Comparison of ENCODE assay signal across 8 cellular contexts in the genomic region with DNA sequence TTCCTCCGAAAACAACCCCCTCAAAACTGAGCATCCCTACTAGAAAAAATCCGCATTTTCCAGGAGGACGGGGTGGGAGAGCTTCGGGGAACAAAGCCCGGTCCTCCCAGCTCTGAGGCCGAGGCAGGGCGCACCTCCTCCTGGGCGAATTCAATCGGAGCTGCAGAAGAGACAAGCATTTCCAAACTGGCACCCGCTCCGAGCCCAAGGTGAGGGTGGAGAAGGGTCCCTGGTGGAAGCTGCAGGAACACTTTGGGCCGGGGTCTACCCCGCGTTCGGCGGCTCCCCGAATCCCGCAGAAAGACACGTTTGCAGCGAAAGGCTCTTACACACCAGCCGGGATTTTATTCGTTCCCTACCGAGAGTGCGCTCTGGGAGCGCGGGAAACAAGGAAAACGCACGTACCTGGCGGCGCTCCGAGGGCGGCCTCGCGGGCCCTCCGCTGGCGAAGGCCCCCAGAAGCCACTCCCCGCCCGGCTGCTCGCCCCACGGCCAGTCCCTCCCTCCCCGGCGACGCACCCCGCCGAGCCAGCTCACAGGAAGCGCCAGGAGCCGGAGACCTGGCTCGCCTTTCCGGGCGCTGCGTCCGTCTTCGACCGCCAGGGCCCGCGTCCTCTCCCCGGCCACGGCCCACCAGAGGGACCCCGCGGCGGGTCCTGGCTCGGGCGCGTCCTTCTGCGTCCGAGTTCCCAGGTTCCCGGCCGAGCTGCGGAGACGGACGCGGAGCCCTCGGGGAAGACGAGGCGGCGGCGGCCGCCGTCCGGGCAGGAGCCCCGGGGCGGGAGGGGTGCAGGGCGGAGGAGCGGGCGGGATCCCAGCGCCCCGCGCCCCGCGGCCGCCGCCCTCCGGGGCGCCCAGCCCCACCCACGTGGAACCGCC.
DNase-seq lines count a peak whose midpoint lies in the region; ATAC-seq and TF ChIP-seq lines count a peak whose summit lies in the region.

No MANE protein-coding gene starts in this region.

- no peaks in the 10 kb centered on the region for H3K9me3 Mint-ChIP-seq in effector memory CD8-positive, alpha-beta T cell
- no peaks in the 10 kb centered on the region for H3K9me3 Mint-ChIP-seq in memory B cell

- DNase-seq in AG09309 (ENCODE audit: low read depth) (peak; percentile 46), NCI-H2196 treated with DMSO at 0.1 percent for 48 hours (lab: John Stamatoyannopoulos, UW; ENCODE audit: unreplicated experiment) (peak; percentile 70), memory B cell (ENCODE audit: low spot score in 2 of 2) (peak in 1 of 2 donors; percentile 59)
- peak; percentile 35 for DNase-seq in activated CD4-positive, alpha-beta T cell treated with anti-CD3 and anti-CD28 coated beads, Interleukin-2, amount 50 U/mL, for 1 hour
- DNase-seq in effector memory CD8-positive, alpha-beta T cell = peak; percentile 29 to 38 (median 30)
- peak; percentile 40 to 48 for DNase-seq in stimulated activated CD8-positive, alpha-beta memory T cell treated with anti-CD3 and anti-CD28 coated beads, Interleukin-7, amount 100 ng/mL, for 48 hours (ENCODE audit: extremely low read depth in 1 of 2, low read depth in 1 of 2)

- TF ChIP-seq CTCF in AG09309 (IDR thresholded peaks at IDR 0.05; ENCODE audit: control insufficient read depth, insufficient read depth, low read depth, low read length, missing control alignments) = peak; percentile 29

- H3K27me3 Mint-ChIP-seq in effector memory CD8-positive, alpha-beta T cell = peaks cover 28 to 58% of the 10 kb centered on the region in 2 donors
- H3K27me3 Mint-ChIP-seq in memory B cell = peaks cover 5% of the 10 kb centered on the region

- H3K4me3 Mint-ChIP-seq in effector memory CD8-positive, alpha-beta T cell = peak overlapping the region; percentile 75 to 82
- H3K4me3 Mint-ChIP-seq in memory B cell = peak overlapping the region; percentile 55

- H3K4me1 Mint-ChIP-seq in effector memory CD8-positive, alpha-beta T cell (ENCODE audit: low read depth in 2 of 2) = peaks cover 18 to 21% of the 10 kb centered on the region in 2 donors
- peaks cover 3% of the 10 kb centered on the region for H3K4me1 Mint-ChIP-seq in memory B cell

- peaks cover 4% of the 10 kb centered on the region for H3K36me3 Mint-ChIP-seq in effector memory CD8-positive, alpha-beta T cell (ENCODE audit: insufficient read depth)
- H3K36me3 Mint-ChIP-seq in memory B cell = no peaks in the 10 kb centered on the region

- peak overlapping the region; percentile 98 for H3K4me3 ChIP-seq in AG09309 (ENCODE audit: control insufficient read depth, low read depth, low read length)

- ATAC-seq in GM18511 (IDR thresholded peaks at IDR 0.05; ENCODE audit: unreplicated experiment) (peak; percentile 50), HG02981 (IDR thresholded peaks at IDR 0.05; ENCODE audit: unreplicated experiment) (peak; percentile 45), memory B cell (ENCODE audit: low read depth) (peak; percentile 41)
- peak; percentile 48 for ATAC-seq in effector memory CD8-positive, alpha-beta T cell (replicated peaks)

- no peak overlapping the region for H3K27ac Mint-ChIP-seq in effector memory CD8-positive, alpha-beta T cell
- no peak overlapping the region for H3K27ac Mint-ChIP-seq in memory B cell
